1 cellular context compared by ENCODE assay signal in genomic region chr11:127098684-127099083, GRCh38.
TF ChIP-seq lines count a peak whose summit lies in the region.

No MANE protein-coding gene starts in this region.

TF ChIP-seq in GM23338, 12 proteins besides CTCF, POLR2A, EP300 and RAD21 (continued from another document):
- TF ChIP-seq, protein P1, sequence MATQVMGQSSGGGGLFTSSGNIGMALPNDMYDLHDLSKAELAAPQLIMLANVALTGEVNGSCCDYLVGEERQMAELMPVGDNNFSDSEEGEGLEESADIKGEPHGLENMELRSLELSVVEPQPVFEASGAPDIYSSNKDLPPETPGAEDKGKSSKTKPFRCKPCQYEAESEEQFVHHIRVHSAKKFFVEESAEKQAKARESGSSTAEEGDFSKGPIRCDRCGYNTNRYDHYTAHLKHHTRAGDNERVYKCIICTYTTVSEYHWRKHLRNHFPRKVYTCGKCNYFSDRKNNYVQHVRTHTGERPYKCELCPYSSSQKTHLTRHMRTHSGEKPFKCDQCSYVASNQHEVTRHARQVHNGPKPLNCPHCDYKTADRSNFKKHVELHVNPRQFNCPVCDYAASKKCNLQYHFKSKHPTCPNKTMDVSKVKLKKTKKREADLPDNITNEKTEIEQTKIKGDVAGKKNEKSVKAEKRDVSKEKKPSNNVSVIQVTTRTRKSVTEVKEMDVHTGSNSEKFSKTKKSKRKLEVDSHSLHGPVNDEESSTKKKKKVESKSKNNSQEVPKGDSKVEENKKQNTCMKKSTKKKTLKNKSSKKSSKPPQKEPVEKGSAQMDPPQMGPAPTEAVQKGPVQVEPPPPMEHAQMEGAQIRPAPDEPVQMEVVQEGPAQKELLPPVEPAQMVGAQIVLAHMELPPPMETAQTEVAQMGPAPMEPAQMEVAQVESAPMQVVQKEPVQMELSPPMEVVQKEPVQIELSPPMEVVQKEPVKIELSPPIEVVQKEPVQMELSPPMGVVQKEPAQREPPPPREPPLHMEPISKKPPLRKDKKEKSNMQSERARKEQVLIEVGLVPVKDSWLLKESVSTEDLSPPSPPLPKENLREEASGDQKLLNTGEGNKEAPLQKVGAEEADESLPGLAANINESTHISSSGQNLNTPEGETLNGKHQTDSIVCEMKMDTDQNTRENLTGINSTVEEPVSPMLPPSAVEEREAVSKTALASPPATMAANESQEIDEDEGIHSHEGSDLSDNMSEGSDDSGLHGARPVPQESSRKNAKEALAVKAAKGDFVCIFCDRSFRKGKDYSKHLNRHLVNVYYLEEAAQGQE (IDR thresholded peaks at IDR 0.05; ENCODE audit: unreplicated experiment) = peak; percentile 87
TF ChIP-seq in GM23338: peak in this region for 3.
